In the genomic region with DNA sequence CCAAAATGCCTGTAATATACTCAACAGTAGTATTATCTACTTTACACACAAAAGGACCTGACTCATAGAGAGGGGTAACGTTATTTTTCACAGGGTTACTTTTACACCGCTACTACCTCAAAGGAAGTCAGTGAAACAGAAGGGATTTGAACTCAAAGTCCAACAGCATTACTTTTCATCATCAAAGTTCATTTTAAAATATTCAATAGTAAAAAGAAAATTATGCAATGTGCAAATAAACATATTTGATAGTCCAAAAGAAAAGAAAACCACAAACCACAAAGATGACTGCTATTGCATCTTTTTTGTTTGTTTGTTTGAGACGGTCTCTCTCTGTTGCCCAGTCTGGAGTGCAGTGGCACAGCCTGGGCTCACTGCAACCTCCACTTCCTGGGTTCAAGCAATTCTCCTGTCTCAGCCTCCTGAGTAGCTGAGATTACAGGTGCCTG, we compare ENCODE assay signal across 27 cellular contexts. TPM values are rescaled to one million over a fixed set of nuclear protein-coding genes. Genes with fewer than 3 reads are reported as not detected.
DNase-seq lines count a peak whose midpoint lies in the region; ATAC-seq, FAIRE-seq and TF ChIP-seq lines count a peak whose summit lies in the region.
"Had no signal": no experiment of that assay in that cellular context is flagged by ENCODE, and none has a peak within 500 bp of the region (broad histone marks: within the 10 kb centered on the region; RNA-seq: fewer than 3 reads in every experiment).

No MANE protein-coding gene starts in this region.

- intact Hi-C loops in GM12878 (cut with micrococcal nuclease; ENCODE audit: unreplicated experiment): no loop called here

- H3K27me3 Mint-ChIP-seq in activated CD8-positive, alpha-beta memory T cell treated with anti-CD3 and anti-CD28 coated beads, Interleukin-2, amount 10 ng/mL, durations not matched to agents 7 days and 5 days: no peaks in the 10 kb centered on the region
- H3K27me3 Mint-ChIP-seq: brain; CD4-positive, alpha-beta memory T cell; stimulated activated naive CD8-positive, alpha-beta T cell treated with anti-CD3 and anti-CD28 coated beads, Interleukin-15, amount 100 ng/mL, for 72 hours had no signal

- 69% methylated on average over 3 of the region's 3 CpGs for WGBS in GM12878 (ENCODE audit: insufficient coverage, insufficient replicate concordance, low lambda C conversion rate, missing lambda C conversion rate)

- no peaks in the 10 kb centered on the region for H4K20me1 ChIP-seq in GM12878 (ENCODE audit: control insufficient read depth, insufficient read depth)

- H3K4me1 Mint-ChIP-seq in activated CD8-positive, alpha-beta memory T cell treated with anti-CD3 and anti-CD28 coated beads, Interleukin-2, amount 10 ng/mL, durations not matched to agents 7 days and 5 days: peaks cover 13% of the 10 kb centered on the region
- H3K4me1 Mint-ChIP-seq: H9; stimulated activated naive CD8-positive, alpha-beta T cell treated with anti-CD3 and anti-CD28 coated beads, Interleukin-15, amount 100 ng/mL, for 72 hours had no signal

- H3K9ac ChIP-seq in GM12878 (ENCODE audit: control insufficient read depth, insufficient read depth, low read length): no peak overlapping the region

- no peak overlapping the region for H2AFZ ChIP-seq in GM12878 (ENCODE audit: control insufficient read depth, low read depth, low read length)

- no peak overlapping the region for H3K27ac Mint-ChIP-seq in activated CD8-positive, alpha-beta memory T cell treated with anti-CD3 and anti-CD28 coated beads, Interleukin-2, amount 10 ng/mL, durations not matched to agents 7 days and 5 days
- H3K27ac Mint-ChIP-seq: CD4-positive, alpha-beta memory T cell; H9; naive thymus-derived CD8-positive, alpha-beta T cell had no signal

- no peak for DNase-seq in activated CD8-positive, alpha-beta memory T cell treated with anti-CD3 and anti-CD28 coated beads, Interleukin-2, amount 10 ng/mL, durations not matched to agents 7 days and 5 days
- DNase-seq in activated CD8-positive, alpha-beta memory T cell treated with anti-CD3 and anti-CD28 coated beads for 24 hours: no peak
- DNase-seq in GM12878 (ENCODE audit: low read depth, low spot score) (no peak), fibroblast of peridontal ligament (ENCODE audit: extremely low read depth) (peak; percentile 33), erythroblast (lab: John Stamatoyannopoulos, UW) (no peak), retina (no peak)
- DNase-seq: 8988T; activated CD4-positive, alpha-beta T cell treated with anti-CD3 and anti-CD28 coated beads for 4 hours; activated naive CD4-positive, alpha-beta T cell; activated T-cell treated with anti-CD3 and anti-CD28 coated beads, Interleukin-2, amount 50 U/mL, for 1 hour; AML-193; CD4-positive, alpha-beta memory T cell; H9; hippocampal formation; KBM-7; midbrain; naive thymus-derived CD8-positive, alpha-beta T cell; NCI-H1417 treated with DMSO at 0.1 percent for 48 hours; NCI-H446; NCI-H82; occipital lobe; stimulated activated naive CD8-positive, alpha-beta T cell treated with anti-CD3 and anti-CD28 coated beads, Interleukin-15, amount 100 ng/mL, for 72 hours; uterus had no signal

- H3K9me3 ChIP-seq in GM12878 (replicated peaks; ENCODE audit: control insufficient read depth, insufficient read depth, low read length): no peaks in the 10 kb centered on the region
- H3K9me3 ChIP-seq: uterus had no signal

- no peak for TF ChIP-seq POLR2A in GM12878 (IDR thresholded peaks at IDR 0.05; ENCODE audit: low read depth, low read length)
- TF ChIP-seq POLR2A in erythroblast (IDR thresholded peaks at IDR 0.05; ENCODE audit: low read length): no peak

- no peak for TF ChIP-seq RAD21 in GM12878 (IDR thresholded peaks at IDR 0.05; ENCODE audit: insufficient read depth, low read depth, low read length)

- no peak for FAIRE-seq in GM12878 (lab: Jason Lieb, UNC)

- H3K4me3 Mint-ChIP-seq in activated CD8-positive, alpha-beta memory T cell treated with anti-CD3 and anti-CD28 coated beads, Interleukin-2, amount 10 ng/mL, durations not matched to agents 7 days and 5 days: no peak overlapping the region
- H3K4me3 Mint-ChIP-seq: brain; CD4-positive, alpha-beta memory T cell; H9; immature natural killer cell; naive thymus-derived CD8-positive, alpha-beta T cell; stimulated activated naive CD8-positive, alpha-beta T cell treated with anti-CD3 and anti-CD28 coated beads, Interleukin-15, amount 100 ng/mL, for 72 hours had no signal

- ATAC-seq in activated CD8-positive, alpha-beta memory T cell treated with anti-CD3 and anti-CD28 coated beads, Interleukin-2, amount 10 ng/mL, durations not matched to agents 7 days and 5 days: peak; percentile 49
- ATAC-seq in GM12878 (no peak), HG02981 (IDR thresholded peaks at IDR 0.05; ENCODE audit: unreplicated experiment) (no peak), HG02840 (IDR thresholded peaks at IDR 0.05; ENCODE audit: low FRiP score, unreplicated experiment) (no peak)
- ATAC-seq: naive thymus-derived CD8-positive, alpha-beta T cell; stimulated activated naive CD8-positive, alpha-beta T cell treated with anti-CD3 and anti-CD28 coated beads, Interleukin-15, amount 100 ng/mL, for 72 hours had no signal

- no peaks in the 10 kb centered on the region; the same call in none of the 2 replicates for H3K79me2 ChIP-seq in GM12878 (ENCODE audit: control insufficient read depth, insufficient read depth, low read length)

- TF ChIP-seq CTCF in GM12878 (IDR thresholded peaks at IDR 0.05 in 2 of 3, conservative IDR thresholded peaks at IDR 0.05 in 1 of 3; ENCODE audit: control insufficient read depth in 2 of 3, extremely low read depth in 1 of 3, insufficient read depth in 1 of 3, low read depth in 3 of 3, low read length in 3 of 3): no peak

- TF ChIP-seq EP300 in GM12878 (IDR thresholded peaks at IDR 0.05; ENCODE audit: borderline replicate concordance in 1 of 2, control insufficient read depth in 1 of 2, low read depth in 2 of 2, low read length in 2 of 2): no peak

- H3K36me3 ChIP-seq in GM12878 (ENCODE audit: control insufficient read depth in 2 of 2, insufficient read depth in 2 of 2, low read length in 1 of 2): no peaks in the 10 kb centered on the region
- H3K36me3 ChIP-seq: uterus had no signal

- H3K27ac ChIP-seq in GM12878 (ENCODE audit: control insufficient read depth, insufficient read depth): no peak overlapping the region
- H3K27ac ChIP-seq: uterus had no signal

- no peaks in the 10 kb centered on the region for H3K27me3 ChIP-seq in GM12878 (replicated peaks in 1 of 2; ENCODE audit: control insufficient read depth in 2 of 2, insufficient read depth in 2 of 2, low read length in 1 of 2)
- H3K27me3 ChIP-seq: uterus had no signal

- H3K4me1 ChIP-seq in GM12878 (ENCODE audit: control insufficient read depth, insufficient read depth, low read length): no peaks in the 10 kb centered on the region
- H3K4me1 ChIP-seq: uterus had no signal

- SMC1A ChIA-PET in GM12878 (lab: Charles Lee; ENCODE audit: uncharacterized antibody, unreplicated experiment): interaction anchor here (0.9 to 1.0 kb wide), 3 partner anchors 19 to 28 kb away, joined by 3 read pairs; no protein-coding TSS in a partner anchor

- H3K4me2 ChIP-seq in GM12878 (ENCODE audit: control insufficient read depth, insufficient read depth): no peak overlapping the region

- in situ Hi-C loops in GM12878 (cut with MboI): loop anchor here (25.0 kb wide), 3 partner anchors 90 to 740 kb away; no protein-coding TSS in a partner anchor

- no peak overlapping the region for H3K4me3 ChIP-seq in GM12878
- H3K4me3 ChIP-seq: uterus had no signal

- RAD21 ChIA-PET in GM12878 (lab: Charles Lee; ENCODE audit: unreplicated experiment): interaction anchor here (1.2 kb wide), 1 partner anchor 11 kb away, joined by 3 read pairs; no protein-coding TSS in a partner anchor

- POLR2A ChIA-PET in GM12878 (lab: Charles Lee): interaction anchor here (0.7 to 1.2 kb wide), 2 partner anchors 9 to 50 kb away, joined by 3 to 9 read pairs; no protein-coding TSS in a partner anchor

- no TSS peak for BruUV-seq in GM12878 (replicated peaks; lab: Mats Ljungman, UMichigan)

- peaks cover 10% of the 10 kb centered on the region for H3K36me3 Mint-ChIP-seq in activated CD8-positive, alpha-beta memory T cell treated with anti-CD3 and anti-CD28 coated beads, Interleukin-2, amount 10 ng/mL, durations not matched to agents 7 days and 5 days
- H3K36me3 Mint-ChIP-seq: CD4-positive, alpha-beta memory T cell had no signal

- CTCF ChIA-PET in activated CD8-positive, alpha-beta memory T cell treated with anti-CD3 and anti-CD28 coated beads, Interleukin-2, amount 10 ng/mL, durations not matched to agents 7 days and 5 days (lab: Charles Lee): interaction anchor here (0.9 to 1.1 kb wide), 2 partner anchors 13 to 265 kb away, joined by 3 read pairs; no protein-coding TSS in a partner anchor
- CTCF ChIA-PET in GM12878 (lab: Yijun Ruan, JAX): interaction anchor here (0.6 to 0.8 kb wide), 4 partner anchors 21 to 156 kb away, joined by 3 to 5 read pairs (median 4); no protein-coding TSS in a partner anchor

- H3K9me3 Mint-ChIP-seq in activated CD8-positive, alpha-beta memory T cell treated with anti-CD3 and anti-CD28 coated beads, Interleukin-2, amount 10 ng/mL, durations not matched to agents 7 days and 5 days (ENCODE audit: low read depth): no peaks in the 10 kb centered on the region
- H3K9me3 Mint-ChIP-seq: H9; immature natural killer cell; stimulated activated naive CD8-positive, alpha-beta T cell treated with anti-CD3 and anti-CD28 coated beads, Interleukin-15, amount 100 ng/mL, for 72 hours had no signal

TF ChIP-seq in GM12878, 131 proteins besides CTCF, POLR2A, EP300 and RAD21 (continues in another document):
- TF ChIP-seq RUNX3 (IDR thresholded peaks at IDR 0.05; ENCODE audit: low read length): peak; percentile 30; the same call in 1 of the 2 replicates
- no peak for TF ChIP-seq POLR2AphosphoS5 (IDR thresholded peaks at IDR 0.05; ENCODE audit: low read length)

RNA-seq across cellular contexts. Expression of a gene that starts 15.5 kb away (rescaled TPM):
- 10 to 100 TPM; 22.8 to 33.6 TPM for total RNA-seq in activated CD8-positive, alpha-beta memory T cell treated with anti-CD3 and anti-CD28 coated beads, Interleukin-2, amount 10 ng/mL, durations not matched to agents 7 days and 5 days
- total RNA-seq in GM12878 (2013; cell fraction: nucleolus; rRNA removed): 193 and 223 TPM in 2 replicates
- 28.7 and 41.4 TPM in 2 replicates for total RNA-seq in GM12878 (2014; rRNA removed)
- 42.1 and 43.1 TPM in 2 replicates for total RNA-seq in GM12878 (2014; rRNA removed; fragmentation: Illumina TruSeq; extraction: Trizol)
- total RNA-seq in GM12878 (2021): 31.1 and 31.5 TPM in 2 replicates
- polyA plus RNA-seq in GM12878 (2011; ENCODE audit: low read depth): 15.3 TPM
- 24.4 and 33.5 TPM in 2 replicates for polyA plus RNA-seq in GM12878 (2011; rRNA removed)
- polyA plus RNA-seq in GM12878 (2011; cell fraction: cytosol; rRNA removed): 7.7 and 10.1 TPM in 2 replicates
- 16.8 and 21.9 TPM in 2 replicates for polyA plus RNA-seq in GM12878 (2011; cell fraction: nucleus; rRNA removed)
- polyA plus RNA-seq in GM12878 (2012): 16.3 and 21.4 TPM in 2 replicates
- polyA plus RNA-seq in GM12878 (2014; fragmentation: Illumina TruSeq; extraction: Trizol): 36.7 and 43.0 TPM in 2 replicates
- 10 to 100 TPM; 21.3 to 24.6 TPM for polyA plus RNA-seq in GM12878 (2014; fragmentation: Nextera tagmentation; extraction: Ambion mirVana)
- polyA plus RNA-seq in GM12878 (2014; rRNA removed): 17.2 and 22.9 TPM in 2 replicates
- 10 to 100 TPM; 23.0 to 23.7 TPM for polyA plus RNA-seq in GM12878 (2016; fragmentation: Nextera tagmentation; extraction: Ambion mirVana)
- 31.4 and 52.4 TPM in 2 replicates for polyA minus RNA-seq in GM12878 (2011; rRNA and poly(A)+ RNA removed)
- 10.3 and 11.7 TPM in 2 replicates for polyA minus RNA-seq in GM12878 (2011; cell fraction: cytosol; rRNA and poly(A)+ RNA removed)
- polyA minus RNA-seq in GM12878 (2011; cell fraction: nucleus; rRNA and poly(A)+ RNA removed): 46.8 and 97.9 TPM in 2 replicates
